ENCODE assay signal across 22 cellular contexts in genomic region chr7:112648781-112649180, GRCh38.
"Had no signal": no experiment of that assay in that cellular context is flagged by ENCODE, and none has a peak within 500 bp of the region (broad histone marks: within the 10 kb centered on the region; RNA-seq: fewer than 3 reads in every experiment).

No MANE protein-coding gene starts in this region.

- H3K9ac ChIP-seq: KMS-11 had no signal

- ATAC-seq: K562 had no signal

- H3K27me3 ChIP-seq: SJSA1 had no signal

- H3K4me2 ChIP-seq: KMS-11 had no signal

- H3K36me3 Mint-ChIP-seq: IgD-negative memory B cell had no signal

- DNase-seq: Kasumi-1, MV-4-11, NCI-H1048, NCI-H1105, NCI-H1417, NCI-H1436 treated with DMSO at 0.1 percent for 48 hours, NCI-H1694, NCI-H187 treated with DMSO at 0.1 percent for 48 hours, NCI-H2029 treated with DMSO at 0.1 percent for 48 hours, NCI-H2171 treated with DMSO at 0.1 percent for 48 hours, NCI-H524, NCI-H526 treated with DMSO at 0.1 percent for 48 hours, NCI-H748 treated with DMSO at 0.1 percent for 48 hours, Right ventricle myocardium superior, RPMI8226, SIG-M5 had no signal

- H3K27ac ChIP-seq: HL-60, KMS-11, SJSA1, SK-N-MC had no signal

- H3K4me3 ChIP-seq: K562, SJSA1, SK-N-MC had no signal

- H3K4me1 ChIP-seq: SJSA1 had no signal

- H3K27ac Mint-ChIP-seq: IgD-negative memory B cell had no signal

- H3K4me3 Mint-ChIP-seq: IgD-negative memory B cell had no signal

- H3K4me1 Mint-ChIP-seq: IgD-negative memory B cell had no signal

- H3K36me3 ChIP-seq: SJSA1 had no signal
